ENCODE assay signal across 13 cellular contexts in genomic region chr2:130139331-130140280, GRCh38. TPM values are rescaled to one million over a fixed set of nuclear protein-coding genes. Genes with fewer than 3 reads are reported as not detected.
"Had no signal": no experiment of that assay in that cellular context is flagged by ENCODE, and none has a peak within 500 bp of the region (broad histone marks: within the 10 kb centered on the region; RNA-seq: fewer than 3 reads in every experiment).

No MANE protein-coding gene starts in this region.

RNA-seq across cellular contexts. Expression of gene POTEF, which starts 10.6 kb away (rescaled TPM):
- total RNA-seq: esophagus muscularis mucosa, fibroblast of villous mesenchyme, gastrocnemius medialis, heart right ventricle, left cardiac atrium, left ventricle myocardium superior, occipital lobe, subcutaneous adipose tissue, tibial nerve, urinary bladder had no signal
- polyA plus RNA-seq: heart right ventricle, urinary bladder had no signal

RNA-seq across cellular contexts. Expression of gene TUBA3E, which starts 58.6 kb away (rescaled TPM):
- total RNA-seq: esophagus muscularis mucosa, fibroblast of villous mesenchyme, gastrocnemius medialis, lung, occipital lobe, pulmonary artery endothelial cell, sciatic nerve, subcutaneous adipose tissue, tibial nerve, urinary bladder had no signal
- polyA plus RNA-seq: lung, urinary bladder had no signal
